ENCODE assay signal across 1 cellular context in genomic region chr6:130829333-130829910, GRCh38.
A peak's percentile ranks its signal among the peaks of the same experiment; 100 is the strongest.
TF ChIP-seq lines count a peak whose summit lies in the region.

No MANE protein-coding gene starts in this region.

TF ChIP-seq in HepG2, 621 proteins besides CTCF, POLR2A, EP300 and RAD21 (continued from another document and continues in another):
- TF ChIP-seq ZNF263 (CRISPR knock-in tag; IDR thresholded peaks at IDR 0.05) (peak; percentile 46; the same call in 1 of the 2 replicates), PAX8 (CRISPR knock-in tag; IDR thresholded peaks at IDR 0.05; ENCODE audit: borderline replicate concordance) (no peak), ZNF124 (CRISPR knock-in tag; IDR thresholded peaks at IDR 0.05) (no peak), PITX1 (CRISPR knock-in tag; IDR thresholded peaks at IDR 0.05) (no peak), ZNF879 (CRISPR knock-in tag; IDR thresholded peaks at IDR 0.05) (no peak), PRDM10 (CRISPR knock-in tag; IDR thresholded peaks at IDR 0.05; ENCODE audit: low read depth) (no peak), BRCA1 (CRISPR knock-in tag; IDR thresholded peaks at IDR 0.05) (no peak), TCF12 (IDR thresholded peaks at IDR 0.05) (no peak), TCF12 (CRISPR knock-in tag; IDR thresholded peaks at IDR 0.05) (no peak), ZKSCAN5 (CRISPR knock-in tag; IDR thresholded peaks at IDR 0.05) (no peak), WIZ (CRISPR knock-in tag; IDR thresholded peaks at IDR 0.05) (no peak), ZNF12 (CRISPR knock-in tag; IDR thresholded peaks at IDR 0.05) (no peak), IKZF5 (CRISPR knock-in tag; IDR thresholded peaks at IDR 0.05) (0 out of 2 replicates have a peak, but pooled peaks have one; percentile 5), POLR2G (IDR thresholded peaks at IDR 0.05; ENCODE audit: low read depth, low read length) (no peak), ZNF274 (CRISPR knock-in tag; IDR thresholded peaks at IDR 0.05) (no peak), MLLT10 (CRISPR knock-in tag; IDR thresholded peaks at IDR 0.05) (no peak), NFE2L2 (IDR thresholded peaks at IDR 0.05; ENCODE audit: low read length) (no peak), ZNF598 (CRISPR knock-in tag; IDR thresholded peaks at IDR 0.05; ENCODE audit: borderline replicate concordance) (0 out of 2 replicates have a peak, but pooled peaks have one; percentile 40), ZNF564 (CRISPR knock-in tag; IDR thresholded peaks at IDR 0.05) (peak; percentile 99), ZNF709 (CRISPR knock-in tag; IDR thresholded peaks at IDR 0.05) (no peak), PLSCR1 (CRISPR knock-in tag; IDR thresholded peaks at IDR 0.05; ENCODE audit: borderline replicate concordance) (no peak), ZFP91 (CRISPR knock-in tag; IDR thresholded peaks at IDR 0.05; ENCODE audit: borderline replicate concordance) (0 out of 2 replicates have a peak, but pooled peaks have one; percentile 29), PAF1 (CRISPR knock-in tag; IDR thresholded peaks at IDR 0.05) (peak; percentile 66; the same call in 1 of the 2 replicates), IRX3 (CRISPR knock-in tag; IDR thresholded peaks at IDR 0.05; ENCODE audit: borderline replicate concordance, low read depth) (no peak), MLXIP (CRISPR knock-in tag; IDR thresholded peaks at IDR 0.05; ENCODE audit: borderline replicate concordance) (no peak), ZNF331 (CRISPR knock-in tag; IDR thresholded peaks at IDR 0.05) (0 out of 2 replicates have a peak, but pooled peaks have one; percentile 5), ZFP90 (CRISPR knock-in tag; IDR thresholded peaks at IDR 0.05; ENCODE audit: borderline replicate concordance) (no peak), GLI4 (CRISPR knock-in tag; IDR thresholded peaks at IDR 0.05; ENCODE audit: borderline replicate concordance) (peak; percentile 76; the same call in 1 of the 2 replicates), GPBP1L1 (CRISPR knock-in tag; IDR thresholded peaks at IDR 0.05) (no peak), DMTF1 (CRISPR knock-in tag; IDR thresholded peaks at IDR 0.05) (no peak)
- TF ChIP-seq, protein P1, sequence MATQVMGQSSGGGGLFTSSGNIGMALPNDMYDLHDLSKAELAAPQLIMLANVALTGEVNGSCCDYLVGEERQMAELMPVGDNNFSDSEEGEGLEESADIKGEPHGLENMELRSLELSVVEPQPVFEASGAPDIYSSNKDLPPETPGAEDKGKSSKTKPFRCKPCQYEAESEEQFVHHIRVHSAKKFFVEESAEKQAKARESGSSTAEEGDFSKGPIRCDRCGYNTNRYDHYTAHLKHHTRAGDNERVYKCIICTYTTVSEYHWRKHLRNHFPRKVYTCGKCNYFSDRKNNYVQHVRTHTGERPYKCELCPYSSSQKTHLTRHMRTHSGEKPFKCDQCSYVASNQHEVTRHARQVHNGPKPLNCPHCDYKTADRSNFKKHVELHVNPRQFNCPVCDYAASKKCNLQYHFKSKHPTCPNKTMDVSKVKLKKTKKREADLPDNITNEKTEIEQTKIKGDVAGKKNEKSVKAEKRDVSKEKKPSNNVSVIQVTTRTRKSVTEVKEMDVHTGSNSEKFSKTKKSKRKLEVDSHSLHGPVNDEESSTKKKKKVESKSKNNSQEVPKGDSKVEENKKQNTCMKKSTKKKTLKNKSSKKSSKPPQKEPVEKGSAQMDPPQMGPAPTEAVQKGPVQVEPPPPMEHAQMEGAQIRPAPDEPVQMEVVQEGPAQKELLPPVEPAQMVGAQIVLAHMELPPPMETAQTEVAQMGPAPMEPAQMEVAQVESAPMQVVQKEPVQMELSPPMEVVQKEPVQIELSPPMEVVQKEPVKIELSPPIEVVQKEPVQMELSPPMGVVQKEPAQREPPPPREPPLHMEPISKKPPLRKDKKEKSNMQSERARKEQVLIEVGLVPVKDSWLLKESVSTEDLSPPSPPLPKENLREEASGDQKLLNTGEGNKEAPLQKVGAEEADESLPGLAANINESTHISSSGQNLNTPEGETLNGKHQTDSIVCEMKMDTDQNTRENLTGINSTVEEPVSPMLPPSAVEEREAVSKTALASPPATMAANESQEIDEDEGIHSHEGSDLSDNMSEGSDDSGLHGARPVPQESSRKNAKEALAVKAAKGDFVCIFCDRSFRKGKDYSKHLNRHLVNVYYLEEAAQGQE (IDR thresholded peaks at IDR 0.05; ENCODE audit: borderline replicate concordance in 1 of 2, low read depth in 1 of 2, low read length in 2 of 2), result no peak
- TF ChIP-seq, protein P2, sequence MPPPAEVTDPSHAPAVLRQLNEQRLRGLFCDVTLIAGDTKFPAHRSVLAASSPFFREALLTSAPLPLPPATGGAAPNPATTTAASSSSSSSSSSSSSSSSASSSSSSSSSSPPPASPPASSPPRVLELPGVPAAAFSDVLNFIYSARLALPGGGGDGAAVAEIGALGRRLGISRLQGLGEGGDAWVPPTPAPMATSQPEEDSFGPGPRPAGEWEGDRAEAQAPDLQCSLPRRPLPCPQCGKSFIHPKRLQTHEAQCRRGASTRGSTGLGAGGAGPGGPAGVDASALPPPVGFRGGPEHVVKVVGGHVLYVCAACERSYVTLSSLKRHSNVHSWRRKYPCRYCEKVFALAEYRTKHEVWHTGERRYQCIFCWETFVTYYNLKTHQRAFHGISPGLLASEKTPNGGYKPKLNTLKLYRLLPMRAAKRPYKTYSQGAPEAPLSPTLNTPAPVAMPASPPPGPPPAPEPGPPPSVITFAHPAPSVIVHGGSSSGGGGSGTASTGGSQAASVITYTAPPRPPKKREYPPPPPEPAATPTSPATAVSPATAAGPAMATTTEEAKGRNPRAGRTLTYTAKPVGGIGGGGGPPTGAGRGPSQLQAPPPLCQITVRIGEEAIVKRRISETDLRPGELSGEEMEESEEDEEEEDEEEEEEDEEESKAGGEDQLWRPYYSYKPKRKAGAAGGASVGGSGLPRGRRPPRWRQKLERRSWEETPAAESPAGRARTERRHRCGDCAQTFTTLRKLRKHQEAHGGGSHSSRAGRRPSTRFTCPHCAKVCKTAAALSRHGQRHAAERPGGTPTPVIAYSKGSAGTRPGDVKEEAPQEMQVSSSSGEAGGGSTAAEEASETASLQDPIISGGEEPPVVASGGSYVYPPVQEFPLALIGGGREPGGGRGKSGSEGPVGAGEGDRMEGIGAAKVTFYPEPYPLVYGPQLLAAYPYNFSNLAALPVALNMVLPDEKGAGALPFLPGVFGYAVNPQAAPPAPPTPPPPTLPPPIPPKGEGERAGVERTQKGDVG (CRISPR knock-in tag; IDR thresholded peaks at IDR 0.05; ENCODE audit: borderline replicate concordance), result no peak
- TF ChIP-seq, protein P3, sequence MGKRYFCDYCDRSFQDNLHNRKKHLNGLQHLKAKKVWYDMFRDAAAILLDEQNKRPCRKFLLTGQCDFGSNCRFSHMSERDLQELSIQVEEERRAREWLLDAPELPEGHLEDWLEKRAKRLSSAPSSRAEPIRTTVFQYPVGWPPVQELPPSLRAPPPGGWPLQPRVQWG (CRISPR knock-in tag; IDR thresholded peaks at IDR 0.05; ENCODE audit: borderline replicate concordance, low read depth), result no peak
- TF ChIP-seq, protein P4, sequence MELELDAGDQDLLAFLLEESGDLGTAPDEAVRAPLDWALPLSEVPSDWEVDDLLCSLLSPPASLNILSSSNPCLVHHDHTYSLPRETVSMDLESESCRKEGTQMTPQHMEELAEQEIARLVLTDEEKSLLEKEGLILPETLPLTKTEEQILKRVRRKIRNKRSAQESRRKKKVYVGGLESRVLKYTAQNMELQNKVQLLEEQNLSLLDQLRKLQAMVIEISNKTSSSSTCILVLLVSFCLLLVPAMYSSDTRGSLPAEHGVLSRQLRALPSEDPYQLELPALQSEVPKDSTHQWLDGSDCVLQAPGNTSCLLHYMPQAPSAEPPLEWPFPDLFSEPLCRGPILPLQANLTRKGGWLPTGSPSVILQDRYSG (CRISPR knock-in tag; IDR thresholded peaks at IDR 0.05), result no peak
